In genomic region chr1:1777950-1778826, GRCh38 we compare ENCODE assay signal across 8 cellular contexts. TPM values are rescaled to one million over a fixed set of nuclear protein-coding genes. Genes with fewer than 3 reads are reported as not detected.
A peak's percentile ranks its signal among the peaks of the same experiment; 100 is the strongest.
DNase-seq lines count a peak whose midpoint lies in the region; ATAC-seq and TF ChIP-seq lines count a peak whose summit lies in the region.

TSS of gene NADK (minus strand) at chr1:1778470. CDS start at chr1:1765406, 13,064 bp downstream.

- H3K9ac ChIP-seq in HUES64 (ENCODE audit: low read depth, low read length) = peak within 1 kb of the TSS; percentile 89

- peak; percentile 43 to 49 for TF ChIP-seq POLR2A in adrenal gland (IDR thresholded peaks at IDR 0.05)

- intact Hi-C loops in adrenal gland (cut with DNase I) (no loop called here), left ventricle myocardium superior (cut with micrococcal nuclease) (loop anchor here (10.0 kb wide), 1 partner anchor 117 kb away; the partner anchor contains the start of gene GNB1)

- H3K27ac ChIP-seq in HUES64 (ENCODE audit: low read depth, low read length) = peak within 1 kb of the TSS; percentile 97
- peak within 1 kb of the TSS; percentile 91 to 98 (median 95) for H3K27ac ChIP-seq in adrenal gland
- H3K27ac ChIP-seq in urinary bladder (ENCODE audit: low read depth) = peak within 1 kb of the TSS; percentile 79

- TF ChIP-seq CTCF in adrenal gland (IDR thresholded peaks at IDR 0.05) = peak in 1 of 6 experiments; percentile 5

- ATAC-seq in GM21423 (IDR thresholded peaks at IDR 0.05; ENCODE audit: unreplicated experiment) = peak; percentile 35
- ATAC-seq in left ventricle myocardium superior = peak; percentile 68

- H3K4me1 ChIP-seq in HUES64 (ENCODE audit: insufficient read depth, low read length) = peaks cover 37% of the 10 kb centered on the region
- peaks cover 70 to 79% of the 10 kb centered on the region in 2 donors for H3K4me1 ChIP-seq in adrenal gland (replicated peaks in 1 of 2)
- H3K4me1 ChIP-seq in urinary bladder (ENCODE audit: insufficient read depth) = no peaks in the 10 kb centered on the region

- H3K27me3 ChIP-seq in HUES64 (ENCODE audit: insufficient read depth, low read length) = no peaks in the 10 kb centered on the region
- no peaks in the 10 kb centered on the region for H3K27me3 ChIP-seq in adrenal gland

- peak; percentile 42 for DNase-seq in DMS79 treated with DMSO at 0.1 percent for 48 hours (lab: John Stamatoyannopoulos, UW)
- peak; percentile 60 for DNase-seq in T follicular helper cell (ENCODE audit: low read depth)
- DNase-seq in adrenal gland = peak in 6 of 7 donors; percentile 54 to 74 (median 57)
- DNase-seq in left ventricle myocardium superior = peak; percentile 87
- DNase-seq in pulmonary artery endothelial cell (ENCODE audit: low read depth, low spot score) = no peak

- H3K9me3 ChIP-seq in HUES64 (ENCODE audit: insufficient read depth, low read depth, low read length) (no peaks in the 10 kb centered on the region), adrenal gland (replicated peaks in 1 of 3) (no peaks in the 10 kb centered on the region)

- under 1% methylated on average over 123 of the region's 123 CpGs for WGBS in HUES64
- 0 to 1% (median 0%) methylated on average over 22 to 120 of the region's 123 CpGs for WGBS in adrenal gland, 4 donors
- under 1% methylated on average over 122 of the region's 123 CpGs for WGBS in urinary bladder

- H3K4me3 ChIP-seq in HUES64 (ENCODE audit: low read length) (peak within 1 kb of the TSS; percentile 80), adrenal gland (peak within 1 kb of the TSS; percentile 50 to 96 (median 66)), urinary bladder (ENCODE audit: low read depth, low read length) (peak within 1 kb of the TSS; percentile 94)

- H3K36me3 ChIP-seq in HUES64 (ENCODE audit: insufficient read depth, low read length) = peaks cover 4% of the 10 kb centered on the region; the same call in 1 of the 2 replicates
- no peaks in the 10 kb centered on the region for H3K36me3 ChIP-seq in adrenal gland (replicated peaks in 1 of 2)
- no peaks in the 10 kb centered on the region for H3K36me3 ChIP-seq in urinary bladder (ENCODE audit: insufficient read depth)

RNA-seq across cellular contexts. Expression of gene NADK, which starts in this region (rescaled TPM):
- 39.5 TPM for polyA plus RNA-seq in HUES64 (2013, experiment 1 of 2)
- polyA plus RNA-seq in HUES64 (2013, experiment 2 of 2) = 35.2 TPM
- total RNA-seq in adrenal gland (100 to 1,000 TPM; 131 to 195 (median 173) TPM), left ventricle myocardium superior (24.4 TPM), pulmonary artery endothelial cell (47.3 and 56.7 TPM in 2 replicates), urinary bladder (28.0 TPM)
- polyA plus RNA-seq in adrenal gland (100 to 1,000 TPM in 2 of 3 donors, 10 to 100 TPM in 1; 73.0 to 150 (median 102) TPM), urinary bladder (57.9 TPM)
